20 cellular contexts compared by ENCODE assay signal in the genomic region with DNA sequence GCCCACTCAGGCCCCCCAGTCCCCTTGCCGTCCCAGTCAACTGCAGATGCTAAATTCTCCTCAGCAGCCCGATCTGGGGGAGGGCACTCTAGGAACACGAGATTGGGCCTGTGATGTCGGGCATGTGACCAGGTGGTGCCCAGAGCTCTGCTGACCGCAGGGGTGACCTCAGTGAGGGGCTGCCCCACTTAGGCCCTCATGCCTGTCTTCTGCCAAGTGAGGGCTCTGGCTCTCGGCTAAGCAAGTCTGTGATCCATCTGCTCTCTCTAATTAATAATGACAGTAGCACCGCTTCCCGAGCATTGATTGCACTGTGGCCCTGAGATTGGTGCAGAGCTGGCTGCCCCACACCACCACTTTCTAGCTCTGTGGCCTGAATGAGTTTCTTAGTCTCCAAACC.
A peak's percentile ranks its signal among the peaks of the same experiment; 100 is the strongest.
DNase-seq lines count a peak whose midpoint lies in the region; ATAC-seq and TF ChIP-seq lines count a peak whose summit lies in the region.
"Had no signal": no experiment of that assay in that cellular context is flagged by ENCODE, and none has a peak within 500 bp of the region (broad histone marks: within the 10 kb centered on the region; RNA-seq: fewer than 3 reads in every experiment).

No MANE protein-coding gene starts in this region.

- ATAC-seq in gastrocnemius medialis = no peak
- ATAC-seq: GM23338 had no signal

- H3K9me3 Mint-ChIP-seq in brain (peaks cover 0 to 15% (median 8%) of the 10 kb centered on the region in 5 experiments), progenitor cell of endocrine pancreas (ENCODE audit: low read depth) (peaks cover 9% of the 10 kb centered on the region)
- H3K9me3 Mint-ChIP-seq: CD4-positive, alpha-beta T cell; GM23338 had no signal

- H3K9me3 ChIP-seq in BE2C = no peaks in the 10 kb centered on the region
- H3K9me3 ChIP-seq in neuronal stem cell (replicated peaks in 1 of 2; ENCODE audit: control insufficient read depth in 2 of 2, insufficient read depth in 1 of 2, low read depth in 1 of 2, low read length in 2 of 2) = peaks cover 2 to 5% of the 10 kb centered on the region in 2 donors
- H3K9me3 ChIP-seq in gastrocnemius medialis = no peaks in the 10 kb centered on the region
- H3K9me3 ChIP-seq: BLaER1 treated with 17β-estradiol and CSF1 and Interleukin-3, amounts not matched to agents 10 nM and 100 nM had no signal

- peaks cover 29% of the 10 kb centered on the region for H3K4me1 Mint-ChIP-seq in brain
- peaks cover 5% of the 10 kb centered on the region for H3K4me1 Mint-ChIP-seq in progenitor cell of endocrine pancreas (ENCODE audit: low read depth)
- H3K4me1 Mint-ChIP-seq: B cell; CD14-positive monocyte; CD8-positive, alpha-beta memory T cell had no signal

- TF ChIP-seq CTCF in BE2C (IDR thresholded peaks at IDR 0.05; ENCODE audit: low read depth, low read length) (no peak), brain (conservative IDR thresholded peaks at IDR 0.05) (no peak), gastrocnemius medialis (IDR thresholded peaks at IDR 0.05 in 4 of 5, conservative IDR thresholded peaks at IDR 0.05 in 1 of 5) (no peak), progenitor cell of endocrine pancreas (IDR thresholded peaks at IDR 0.05; ENCODE audit: unreplicated experiment) (no peak)

- peak overlapping the region; percentile 17 for H3K14ac ChIP-seq in neuronal stem cell (ENCODE audit: low read length)

- no CpG with 5 or more reads among the region's 8 CpGs for WGBS in neuronal stem cell (ENCODE audit: extremely low coverage in 2 of 2, insufficient read length in 2 of 2, insufficient replicate concordance in 1 of 2), 2 donors

- H3K27ac ChIP-seq in neuronal stem cell (replicated peaks; ENCODE audit: low read length) (no peak overlapping the region), gastrocnemius medialis (no peak overlapping the region)
- H3K27ac ChIP-seq: 22Rv1; BLaER1 treated with 17β-estradiol and CSF1 and Interleukin-3, amounts not matched to agents 10 nM and 100 nM had no signal

- H3K27me3 ChIP-seq in BE2C = no peaks in the 10 kb centered on the region
- H3K27me3 ChIP-seq in neuronal stem cell (ENCODE audit: control insufficient read depth in 3 of 3, insufficient read depth in 3 of 3, low read depth in 1 of 3, low read length in 3 of 3) = peaks cover 0 to 11% (median 0%) of the 10 kb centered on the region in 3 experiments
- H3K27me3 ChIP-seq in gastrocnemius medialis = no peaks in the 10 kb centered on the region
- H3K27me3 ChIP-seq: BLaER1 treated with 17β-estradiol and CSF1 and Interleukin-3, amounts not matched to agents 10 nM and 100 nM had no signal

- no peak overlapping the region for H2BK120ac ChIP-seq in neuronal stem cell (ENCODE audit: low read depth, low read length)

- H3K4me3 ChIP-seq in BE2C (ENCODE audit: low read depth, low read length) (no peak overlapping the region), neuronal stem cell (ENCODE audit: low read length in 2 of 2) (no peak overlapping the region), gastrocnemius medialis (no peak overlapping the region)
- H3K4me3 ChIP-seq: BLaER1 treated with 17β-estradiol and CSF1 and Interleukin-3, amounts not matched to agents 10 nM and 100 nM; GM23338 had no signal

- no peak overlapping the region for H3K23ac ChIP-seq in neuronal stem cell (ENCODE audit: low read depth, low read length, poor library complexity)

- no peak overlapping the region for H3K9ac ChIP-seq in neuronal stem cell (ENCODE audit: low read depth, low read length, poor library complexity)
- H3K9ac ChIP-seq: BLaER1 treated with 17β-estradiol and CSF1 and Interleukin-3, amounts not matched to agents 10 nM and 100 nM had no signal

- no peak for TF ChIP-seq POLR2A in gastrocnemius medialis (IDR thresholded peaks at IDR 0.05)

- no peak overlapping the region for H2AFZ ChIP-seq in neuronal stem cell (ENCODE audit: low read length)
- H2AFZ ChIP-seq: GM23338 had no signal

- H3K36me3 Mint-ChIP-seq in brain = no peaks in the 10 kb centered on the region
- no peaks in the 10 kb centered on the region for H3K36me3 Mint-ChIP-seq in progenitor cell of endocrine pancreas (ENCODE audit: insufficient read depth)
- H3K36me3 Mint-ChIP-seq: CD14-positive monocyte had no signal

- DNase-seq in BE2C (peak; percentile 88), SK-N-DZ (ENCODE audit: low spot score) (peak; percentile 85), neuronal stem cell (ENCODE audit: low spot score) (no peak), gastrocnemius medialis (no peak), progenitor cell of endocrine pancreas (ENCODE audit: low spot score, unreplicated experiment) (no peak)
- DNase-seq in activated naive CD4-positive, alpha-beta T cell treated with anti-CD3 and anti-CD28 coated beads, Interleukin-2, amount 50 U/mL, for 16 hours = no peak
- no peak for DNase-seq in activated CD4-positive, CD25-positive, alpha-beta regulatory T cell (lab: John Stamatoyannopoulos, UW)
- DNase-seq: CD4-positive, alpha-beta T cell; CD8-positive, alpha-beta memory T cell; DMS 273 treated with DMSO at 0.1 percent for 48 hours; DMS79; EL; GF-D8; HCEC 1CT had no signal

- no peaks in the 10 kb centered on the region for H3K36me3 ChIP-seq in BE2C
- H3K36me3 ChIP-seq in neuronal stem cell (replicated peaks in 1 of 2; ENCODE audit: control insufficient read depth in 2 of 2, insufficient read depth in 2 of 2, low read length in 2 of 2) = no peaks in the 10 kb centered on the region
- no peaks in the 10 kb centered on the region for H3K36me3 ChIP-seq in gastrocnemius medialis
- H3K36me3 ChIP-seq: BLaER1 treated with 17β-estradiol and CSF1 and Interleukin-3, amounts not matched to agents 10 nM and 100 nM had no signal

- no peak overlapping the region for H3K4ac ChIP-seq in neuronal stem cell (ENCODE audit: low read length)

- peak overlapping the region; percentile 45 for H2BK5ac ChIP-seq in neuronal stem cell (ENCODE audit: low read length)

- H3K79me1 ChIP-seq in neuronal stem cell (ENCODE audit: low read depth, low read length) = no peaks in the 10 kb centered on the region

- no peak overlapping the region for H3K4me2 ChIP-seq in neuronal stem cell (ENCODE audit: insufficient read depth, low read length, poor library complexity, severe bottlenecking)
- H3K4me2 ChIP-seq: BLaER1 treated with 17β-estradiol and CSF1 and Interleukin-3, amounts not matched to agents 10 nM and 100 nM; GM23338 had no signal

- H3K4me3 Mint-ChIP-seq in brain (no peak overlapping the region), progenitor cell of endocrine pancreas (ENCODE audit: low read depth) (no peak overlapping the region)
- H3K4me3 Mint-ChIP-seq: B cell; CD14-positive monocyte; CD4-positive, alpha-beta T cell; CD8-positive, alpha-beta memory T cell; GM23338 had no signal

- H3K27me3 Mint-ChIP-seq in brain (peaks cover 23% of the 10 kb centered on the region), progenitor cell of endocrine pancreas (peaks cover 16% of the 10 kb centered on the region)
- H3K27me3 Mint-ChIP-seq: CD4-positive, alpha-beta T cell had no signal

- peak overlapping the region; percentile 34 for H2BK12ac ChIP-seq in neuronal stem cell (ENCODE audit: low read length)

- H3K4me1 ChIP-seq in BE2C = peaks cover 53% of the 10 kb centered on the region
- H3K4me1 ChIP-seq in neuronal stem cell (ENCODE audit: control insufficient read depth in 2 of 2, insufficient read depth in 1 of 2, low read depth in 1 of 2, low read length in 2 of 2) = peaks cover 10 to 12% of the 10 kb centered on the region in 2 donors
- H3K4me1 ChIP-seq in gastrocnemius medialis = no peaks in the 10 kb centered on the region

- no peak overlapping the region for H4K91ac ChIP-seq in neuronal stem cell (ENCODE audit: low read depth, low read length, poor library complexity)

- intact Hi-C loops in gastrocnemius medialis (cut with DNase I; ENCODE audit: low total_unique reads) = no loop called here

- H3K27ac Mint-ChIP-seq in brain (peak overlapping the region in 3 of 5 experiments; percentile 1 to 43 (median 25)), progenitor cell of endocrine pancreas (no peak overlapping the region)
- H3K27ac Mint-ChIP-seq: B cell; CD14-positive monocyte; CD4-positive, alpha-beta T cell; CD8-positive, alpha-beta memory T cell; GM23338 had no signal

- no peak overlapping the region for H2AK5ac ChIP-seq in neuronal stem cell (ENCODE audit: low read depth, low read length)

- in situ Hi-C loops in gastrocnemius medialis (cut with MboI; ENCODE audit: low sequenced_read_pairs in 4 of 4) = no loop called here

- H2BK15ac ChIP-seq in neuronal stem cell (ENCODE audit: low read length) = peak overlapping the region; percentile 12

- H3K18ac ChIP-seq in neuronal stem cell (ENCODE audit: low read length) = peak overlapping the region; percentile 53

- H4K8ac ChIP-seq in neuronal stem cell (ENCODE audit: low read depth, low read length) = no peak overlapping the region

Comparison
In these comparisons a context has a peak if more than half of its experiments do, and no peak if none do; other contexts are left out.
1. DNase-seq: peak in BE2C (single experiment) and SK-N-DZ (single experiment); none in neuronal stem cell (single experiment), gastrocnemius medialis (0 of 2), progenitor cell of endocrine pancreas (single experiment), activated naive CD4-positive, alpha-beta T cell treated with anti-CD3 and anti-CD28 coated beads, Interleukin-2, amount 50 U/mL, for 16 hours (single experiment) and activated CD4-positive, CD25-positive, alpha-beta regulatory T cell (0 of 4).